In the genomic region with DNA sequence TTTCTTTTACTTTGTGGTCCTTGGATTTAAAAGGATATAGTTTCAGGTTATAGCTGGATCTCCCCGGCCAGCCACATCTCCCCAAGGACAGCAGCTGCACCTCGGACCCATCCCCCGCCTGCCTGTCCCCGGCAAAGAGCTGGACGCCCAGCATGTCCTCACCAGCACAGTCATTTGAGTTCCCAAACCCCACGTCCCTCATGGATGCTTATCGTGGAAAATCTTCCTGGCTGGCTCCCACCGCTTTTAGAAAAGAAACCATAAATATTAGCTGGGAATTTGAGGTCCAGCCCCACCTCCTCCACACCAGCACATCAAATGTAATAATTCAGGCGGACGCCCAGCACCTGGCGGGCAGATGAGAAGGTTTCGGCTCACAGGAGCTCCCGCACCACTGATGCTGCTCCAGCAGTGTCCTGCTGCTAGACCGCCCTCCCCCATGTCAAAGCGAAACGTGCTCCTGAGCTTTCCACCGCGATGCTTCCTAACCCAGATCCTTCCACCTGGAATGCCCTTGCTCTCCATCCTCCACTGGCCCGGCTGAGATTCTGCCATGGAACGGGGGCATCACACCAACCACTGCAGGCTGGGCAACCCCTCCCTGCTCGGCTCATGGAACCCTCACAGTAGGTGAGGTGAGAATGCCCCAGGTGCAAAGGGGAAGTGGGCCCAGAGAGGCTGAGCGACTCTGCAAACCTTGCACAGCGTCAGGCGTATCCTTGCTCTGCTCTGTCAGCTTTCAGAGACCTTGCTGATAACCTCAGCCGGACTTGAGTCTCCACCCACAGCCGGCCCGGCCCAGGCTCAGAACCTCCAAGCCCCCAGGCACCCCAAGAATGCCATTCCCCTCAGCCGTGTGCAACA, we compare ENCODE assay signal across 30 cellular contexts.
DNase-seq lines count a peak whose midpoint lies in the region; ATAC-seq, FAIRE-seq and TF ChIP-seq lines count a peak whose summit lies in the region.
"Had no signal": no experiment of that assay in that cellular context is flagged by ENCODE, and none has a peak within 500 bp of the region (broad histone marks: within the 10 kb centered on the region; RNA-seq: fewer than 3 reads in every experiment).

No MANE protein-coding gene starts in this region.

- TF ChIP-seq CTCF in natural killer cell (IDR thresholded peaks at IDR 0.05) (no peak), astrocyte (IDR thresholded peaks at IDR 0.05; ENCODE audit: insufficient read depth, low read depth, low read length) (no peak), mesothelial cell of epicardium (IDR thresholded peaks at IDR 0.05; ENCODE audit: unreplicated experiment) (no peak), thoracic aorta (IDR thresholded peaks at IDR 0.05) (no peak), osteocyte (IDR thresholded peaks at IDR 0.05) (no peak)

- no peak overlapping the region for H3K27ac Mint-ChIP-seq in natural killer cell treated with Interleukin-12 subunit alpha and Interleukin-12 subunit beta and Interleukin-15 and Interleukin-18, amount 100 ng/mL, for 72 hours
- H3K27ac Mint-ChIP-seq in natural killer cell: no peak overlapping the region
- no peak overlapping the region for H3K27ac Mint-ChIP-seq in astrocyte (ENCODE audit: unreplicated experiment)
- peak overlapping the region; percentile 36 for H3K27ac Mint-ChIP-seq in mesothelial cell of epicardium
- H3K27ac Mint-ChIP-seq in osteocyte (ENCODE audit: unreplicated experiment): no peak overlapping the region
- H3K27ac Mint-ChIP-seq: progenitor cell of endocrine pancreas had no signal

- FAIRE-seq in astrocyte (lab: Jason Lieb, UNC): no peak
- FAIRE-seq: H54, RCC 7860 had no signal

- H3K27me3 ChIP-seq in astrocyte (ENCODE audit: insufficient read depth, low read length) (no peaks in the 10 kb centered on the region), thoracic aorta (replicated peaks; ENCODE audit: insufficient read depth) (no peaks in the 10 kb centered on the region)
- H3K27me3 ChIP-seq: ascending aorta, BE2C, right lobe of liver, tibial nerve had no signal

- no peaks in the 10 kb centered on the region for H4K20me1 ChIP-seq in astrocyte (ENCODE audit: insufficient read depth, low read length)

- ATAC-seq in natural killer cell treated with Interleukin-12 subunit alpha and Interleukin-12 subunit beta and Interleukin-15 and Interleukin-18, amount 100 ng/mL, for 72 hours: no peak
- ATAC-seq in natural killer cell (no peak), thoracic aorta (ENCODE audit: insufficient number of reproducible peaks, low FRiP score, low read depth) (no peak), GM18517 (IDR thresholded peaks at IDR 0.05; ENCODE audit: unreplicated experiment) (no peak)
- ATAC-seq: activated T-cell treated with anti-CD3 and anti-CD28 coated beads, Interleukin-2, amount 50 U/mL, for 4 hours; right lobe of liver had no signal

- H3K9me3 ChIP-seq in astrocyte (ENCODE audit: insufficient read depth, low read depth, low read length): peaks cover 19% of the 10 kb centered on the region
- H3K9me3 ChIP-seq in thoracic aorta: peaks cover 12% of the 10 kb centered on the region
- H3K9me3 ChIP-seq: BE2C, right lobe of liver had no signal

- no peaks in the 10 kb centered on the region for H3K36me3 Mint-ChIP-seq in natural killer cell treated with Interleukin-12 subunit alpha and Interleukin-12 subunit beta and Interleukin-15 and Interleukin-18, amount 100 ng/mL, for 72 hours
- no peaks in the 10 kb centered on the region for H3K36me3 Mint-ChIP-seq in natural killer cell
- H3K36me3 Mint-ChIP-seq in astrocyte (ENCODE audit: low read depth, unreplicated experiment): peaks cover 3% of the 10 kb centered on the region
- no peaks in the 10 kb centered on the region for H3K36me3 Mint-ChIP-seq in mesothelial cell of epicardium
- peaks cover 7% of the 10 kb centered on the region for H3K36me3 Mint-ChIP-seq in osteocyte (ENCODE audit: unreplicated experiment)

- no peak overlapping the region for H3K4me3 ChIP-seq in astrocyte (ENCODE audit: insufficient read depth, low read depth, low read length)
- H3K4me3 ChIP-seq in thoracic aorta: peak overlapping the region; percentile 47
- H3K4me3 ChIP-seq: right lobe of liver, tibial nerve had no signal

- H3K4me2 ChIP-seq in astrocyte (ENCODE audit: low read length): no peak overlapping the region
- H3K4me2 ChIP-seq: KMS-11 had no signal

- H3K4me3 Mint-ChIP-seq in natural killer cell treated with Interleukin-12 subunit alpha and Interleukin-12 subunit beta and Interleukin-15 and Interleukin-18, amount 100 ng/mL, for 72 hours: no peak overlapping the region
- H3K4me3 Mint-ChIP-seq in natural killer cell (no peak overlapping the region), astrocyte (ENCODE audit: unreplicated experiment) (peak overlapping the region; percentile 60), mesothelial cell of epicardium (no peak overlapping the region), osteocyte (ENCODE audit: unreplicated experiment) (no peak overlapping the region)
- H3K4me3 Mint-ChIP-seq: activated T-cell treated with anti-CD3 and anti-CD28 coated beads, Interleukin-2, amount 50 U/mL, for 4 hours had no signal

- DNase-seq in natural killer cell treated with Interleukin-12 subunit alpha and Interleukin-12 subunit beta and Interleukin-15 and Interleukin-18, amount 100 ng/mL, for 72 hours (ENCODE audit: low spot score): peak; percentile 40
- DNase-seq in natural killer cell: no peak
- no peak for DNase-seq in astrocyte (ENCODE audit: low read depth)
- DNase-seq in mesothelial cell of epicardium (ENCODE audit: low spot score in 2 of 2, unreplicated experiment in 2 of 2): no peak
- DNase-seq in thoracic aorta (ENCODE audit: low spot score): no peak
- DNase-seq in osteocyte (ENCODE audit: extremely low spot score, unreplicated experiment): no peak
- no peak for DNase-seq in NCI-H82 (lab: John Stamatoyannopoulos, UW)
- DNase-seq: activated CD4-positive, alpha-beta T cell treated with anti-CD3 and anti-CD28 coated beads, Interleukin-2, amount 50 U/mL, for 1 hour; activated CD4-positive, CD25-positive, alpha-beta regulatory T cell; activated gamma-delta T cell; activated T-cell treated with anti-CD3 and anti-CD28 coated beads, Interleukin-2, amount 50 U/mL, for 4 hours; BE2C; caudate nucleus; cortex of kidney; DMS153; effector memory CD4-positive, alpha-beta T cell; islet precursor cell; NCI-H2107; NCI-H446; NCI-H748 treated with DMSO at 0.1 percent for 48 hours; stimulated activated CD4-positive, alpha-beta T cell treated with anti-CD3 and anti-CD28 coated beads, Interleukin-12 subunit alpha, Interleukin-12 subunit beta, amount 100 ng/mL, for 4 hours; stimulated activated CD4-positive, alpha-beta T cell treated with anti-CD3 and anti-CD28 coated beads, Interleukin-4, amount 100 ng/mL, for 1 hour had no signal

- no peak overlapping the region for H3K9ac ChIP-seq in astrocyte (ENCODE audit: low read length)
- H3K9ac ChIP-seq: KMS-11 had no signal

- H3K27me3 Mint-ChIP-seq in natural killer cell treated with Interleukin-12 subunit alpha and Interleukin-12 subunit beta and Interleukin-15 and Interleukin-18, amount 100 ng/mL, for 72 hours: no peaks in the 10 kb centered on the region
- H3K27me3 Mint-ChIP-seq in natural killer cell (ENCODE audit: low read depth in 2 of 2) (no peaks in the 10 kb centered on the region), astrocyte (ENCODE audit: low read depth, unreplicated experiment) (peaks cover 15% of the 10 kb centered on the region), mesothelial cell of epicardium (ENCODE audit: low read depth) (no peaks in the 10 kb centered on the region), osteocyte (ENCODE audit: unreplicated experiment) (no peaks in the 10 kb centered on the region)
- H3K27me3 Mint-ChIP-seq: progenitor cell of endocrine pancreas had no signal

- H3K27ac ChIP-seq in astrocyte (ENCODE audit: low read depth, low read length) (no peak overlapping the region), thoracic aorta (no peak overlapping the region)
- H3K27ac ChIP-seq: ascending aorta, KMS-11, right lobe of liver had no signal

- intact Hi-C loops in natural killer cell (cut with micrococcal nuclease): no loop called here

- peaks cover 3% of the 10 kb centered on the region for H3K9me3 Mint-ChIP-seq in natural killer cell treated with Interleukin-12 subunit alpha and Interleukin-12 subunit beta and Interleukin-15 and Interleukin-18, amount 100 ng/mL, for 72 hours
- H3K9me3 Mint-ChIP-seq in natural killer cell (peaks cover 0 to 5% of the 10 kb centered on the region in 2 donors), astrocyte (ENCODE audit: unreplicated experiment) (peaks cover 23% of the 10 kb centered on the region), mesothelial cell of epicardium (peaks cover 17% of the 10 kb centered on the region), osteocyte (ENCODE audit: unreplicated experiment) (peaks cover 11% of the 10 kb centered on the region)

- no peaks in the 10 kb centered on the region for H3K4me1 Mint-ChIP-seq in natural killer cell treated with Interleukin-12 subunit alpha and Interleukin-12 subunit beta and Interleukin-15 and Interleukin-18, amount 100 ng/mL, for 72 hours (ENCODE audit: low read depth in 2 of 2)
- no peaks in the 10 kb centered on the region for H3K4me1 Mint-ChIP-seq in natural killer cell
- peaks cover 2% of the 10 kb centered on the region for H3K4me1 Mint-ChIP-seq in astrocyte (ENCODE audit: low read depth, unreplicated experiment)
- H3K4me1 Mint-ChIP-seq in mesothelial cell of epicardium: peaks cover 11% of the 10 kb centered on the region
- peaks cover 2% of the 10 kb centered on the region for H3K4me1 Mint-ChIP-seq in osteocyte (ENCODE audit: unreplicated experiment)

- H3K4me1 ChIP-seq in astrocyte (ENCODE audit: insufficient read depth, low read length) (peaks cover under 1% of the 10 kb centered on the region), thoracic aorta (ENCODE audit: control insufficient read depth in 1 of 2, low read depth in 2 of 2) (peaks cover 26 to 57% of the 10 kb centered on the region in 2 donors)
- H3K4me1 ChIP-seq: BE2C had no signal

- H3K79me2 ChIP-seq in astrocyte (ENCODE audit: insufficient read depth, low read length): no peaks in the 10 kb centered on the region

- H3K36me3 ChIP-seq in astrocyte (ENCODE audit: insufficient read depth, low read length) (no peaks in the 10 kb centered on the region), thoracic aorta (no peaks in the 10 kb centered on the region)
- H3K36me3 ChIP-seq: ascending aorta, BE2C, right lobe of liver, tibial nerve had no signal

- H2AFZ ChIP-seq in astrocyte (ENCODE audit: low read depth, low read length): no peak overlapping the region
